In the genomic region with DNA sequence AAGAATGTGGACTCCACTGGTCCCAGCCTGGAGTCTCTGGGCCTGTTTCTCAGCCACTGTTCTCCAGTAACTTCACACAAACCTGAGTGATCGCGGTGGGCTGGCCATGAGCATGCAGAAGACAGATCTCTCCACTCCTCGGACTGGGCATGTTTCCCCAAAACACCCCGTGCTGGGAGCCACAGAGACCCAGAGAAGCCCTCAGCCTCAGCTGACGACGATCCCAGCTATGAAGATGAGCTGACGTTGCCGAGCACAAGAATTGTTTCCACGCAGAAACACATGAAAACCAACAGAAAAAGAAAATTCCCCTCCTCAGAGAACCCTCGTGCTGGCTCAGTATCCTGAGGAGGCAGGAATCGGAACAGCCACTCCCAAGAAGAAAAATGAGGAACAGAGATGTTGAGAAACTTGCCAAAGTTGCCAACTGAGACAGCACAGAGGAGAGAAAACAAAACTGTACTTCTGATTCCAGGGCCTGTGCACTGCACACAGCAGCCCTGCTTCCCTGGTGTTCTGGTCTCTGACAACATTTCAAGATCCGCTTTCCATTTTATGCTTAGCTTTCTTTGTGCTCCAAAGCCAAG, we compare ENCODE assay signal across 9 cellular contexts.
DNase-seq lines count a peak whose midpoint lies in the region; ATAC-seq, FAIRE-seq and TF ChIP-seq lines count a peak whose summit lies in the region.
"Had no signal": no experiment of that assay in that cellular context is flagged by ENCODE, and none has a peak within 500 bp of the region (broad histone marks: within the 10 kb centered on the region; RNA-seq: fewer than 3 reads in every experiment).

No MANE protein-coding gene starts in this region.

- no peak overlapping the region for H3K4me3 ChIP-seq in skin epidermis
- H3K4me3 ChIP-seq in Caco-2 (ENCODE audit: low read depth, low read length): no peak overlapping the region
- H3K4me3 ChIP-seq: MG63 had no signal

- POLR2A ChIA-PET in Caco-2 (lab: Charles Lee): no interaction called here

- BruUV-seq in Caco-2 (replicated peaks; lab: Mats Ljungman, UMichigan): no TSS peak

- CTCF ChIA-PET in Caco-2 (lab: Charles Lee): interaction anchor here (0.5 to 0.8 kb wide), 2 partner anchors 24 to 82 kb away, joined by 4 to 7 read pairs; a partner anchor contains a TSS

- ATAC-seq in left lobe of liver (peak; percentile 45), HG03354 (IDR thresholded peaks at IDR 0.05; ENCODE audit: poor library complexity, severe bottlenecking, unreplicated experiment) (no peak)

- H3K27ac ChIP-seq in angular gyrus (ENCODE audit: low read depth, low read length) (peak overlapping the region; percentile 42), skin epidermis (peak overlapping the region in 18 of 21 experiments; percentile 2 to 76 (median 48))

- intact Hi-C loops in Caco-2 (cut with micrococcal nuclease; ENCODE audit: unreplicated experiment): no loop called here

- no peaks in the 10 kb centered on the region for H3K36me3 ChIP-seq in Caco-2 (ENCODE audit: control insufficient read depth, insufficient read depth, low read length)
- H3K36me3 ChIP-seq: MG63 had no signal

- no peaks in the 10 kb centered on the region for H3K9me3 Mint-ChIP-seq in Caco-2 (ENCODE audit: unreplicated experiment)

- H3K4me1 Mint-ChIP-seq in Caco-2 (ENCODE audit: low read depth, unreplicated experiment): peaks cover 8% of the 10 kb centered on the region

- H3K27me3 Mint-ChIP-seq in Caco-2 (ENCODE audit: insufficient read depth, unreplicated experiment): no peaks in the 10 kb centered on the region

- no peak for TF ChIP-seq CTCF in Caco-2 (IDR thresholded peaks at IDR 0.05; ENCODE audit: insufficient read depth in 1 of 2, low read depth in 1 of 2, low read length in 1 of 2, severe bottlenecking in 1 of 2, unreplicated experiment in 1 of 2)

- peak; percentile 40 for FAIRE-seq in GM19239 (lab: Jason Lieb, UNC)

- peaks cover 6% of the 10 kb centered on the region for H3K36me3 Mint-ChIP-seq in Caco-2 (ENCODE audit: insufficient read depth, unreplicated experiment)

- no peak overlapping the region for H3K4me3 Mint-ChIP-seq in Caco-2 (ENCODE audit: unreplicated experiment)

- no peaks in the 10 kb centered on the region for H3K4me1 ChIP-seq in Caco-2

- H3K27ac Mint-ChIP-seq in Caco-2 (ENCODE audit: unreplicated experiment): no peak overlapping the region

- H3K9me3 ChIP-seq in Caco-2: no peaks in the 10 kb centered on the region
- H3K9me3 ChIP-seq: MG63 had no signal

- DNase-seq in GM19239 (ENCODE audit: insufficient read length, low spot score) (no peak), left lobe of liver (ENCODE audit: low spot score) (peak; percentile 45), NCI-H526 treated with DMSO at 0.1 percent for 48 hours (lab: John Stamatoyannopoulos, UW) (no peak), Caco-2 (no peak)
- DNase-seq in activated CD4-positive, CD25-positive, alpha-beta regulatory T cell (lab: John Stamatoyannopoulos, UW): no peak
- DNase-seq: MG63 had no signal

- H3K27me3 ChIP-seq in Caco-2 (replicated peaks; ENCODE audit: control insufficient read depth, insufficient read depth, low read length): no peaks in the 10 kb centered on the region
- H3K27me3 ChIP-seq: MG63 had no signal
